ENCODE assay signal across 36 cellular contexts in genomic region chr4:110643096-110643495, GRCh38. TPM values are rescaled to one million over a fixed set of nuclear protein-coding genes. Genes with fewer than 3 reads are reported as not detected.
"Had no signal": no experiment of that assay in that cellular context is flagged by ENCODE, and none has a peak within 500 bp of the region (broad histone marks: within the 10 kb centered on the region; RNA-seq: fewer than 3 reads in every experiment).

No MANE protein-coding gene starts in this region.

- H3K4me3 ChIP-seq: Peyer's patch, SJSA1 had no signal

- H3K36me3 ChIP-seq: Peyer's patch, SJSA1 had no signal

- H3K27me3 ChIP-seq: SJSA1 had no signal

- H3K4me3 Mint-ChIP-seq: activated CD4-positive, alpha-beta T cell treated with anti-CD3 and anti-CD28 coated beads for 36 hours; activated CD4-positive, alpha-beta T cell treated with anti-CD3 and anti-CD28 coated beads, Interleukin-2, amount 10 ng/mL, durations not matched to agents 7 days and 5 days; activated CD8-positive, alpha-beta T cell treated with anti-CD3 and anti-CD28 coated beads, Interleukin-2, amount 10 ng/mL, durations not matched to agents 7 days and 5 days; activated naive CD4-positive, alpha-beta T cell treated with anti-CD3 and anti-CD28 coated beads, Interleukin-2, amount 10 ng/mL, durations not matched to agents 7 days and 5 days; activated naive CD8-positive, alpha-beta T cell; activated naive CD8-positive, alpha-beta T cell treated with anti-CD3 and anti-CD28 coated beads, Interleukin-2, amount 50 U/mL, for 24 hours; activated T-cell treated with anti-CD3 and anti-CD28 coated beads, Interleukin-2, amount 50 U/mL, for 4 hours; activated T-helper 1 cell treated with anti-CD3 and anti-CD28 coated beads, Interleukin-12 subunit alpha, Interleukin-12 subunit beta, Interleukin-2, Interleukin-4 antibody, amounts not matched to agents 30 ng/mL and 10 ng/mL and 1 ng/mL, durations not matched to agents 14 hours and 24 hours and 36 hours; brain; T-helper 1 cell treated with Interleukin-12 subunit alpha and Interleukin-12 subunit beta and Interleukin-4 antibody, amounts not matched to agents 30 μg/mL and 1 μg/mL, for 36 hours; T-helper 2 cell treated with Interferon-gamma antibody and Interleukin-4, amounts not matched to agents 5 μg/mL and 100 μg/mL, for 36 hours had no signal

- H3K4me1 ChIP-seq: Peyer's patch, SJSA1 had no signal

- ATAC-seq: activated CD4-positive, alpha-beta T cell treated with anti-CD3 and anti-CD28 coated beads for 36 hours; activated CD4-positive, CD25-positive, alpha-beta regulatory T cell treated with anti-CD3 and anti-CD28 coated beads, Interleukin-2, amount 50 U/mL, for 24 hours; activated CD8-positive, alpha-beta T cell treated with anti-CD3 and anti-CD28 coated beads, Interleukin-2, amount 10 ng/mL, durations not matched to agents 7 days and 5 days; activated naive CD8-positive, alpha-beta T cell treated with anti-CD3 and anti-CD28 coated beads, Interleukin-2, amount 50 U/mL, for 24 hours; activated T-cell treated with anti-CD3 and anti-CD28 coated beads, Interleukin-2, amount 50 U/mL, for 4 hours; PC-3 had no signal

- H3K4me1 Mint-ChIP-seq: activated CD4-positive, alpha-beta T cell treated with anti-CD3 and anti-CD28 coated beads for 36 hours; activated CD4-positive, alpha-beta T cell treated with anti-CD3 and anti-CD28 coated beads, Interleukin-2, amount 10 ng/mL, durations not matched to agents 7 days and 5 days; activated naive CD4-positive, alpha-beta T cell treated with anti-CD3 and anti-CD28 coated beads, Interleukin-2, amount 10 ng/mL, durations not matched to agents 7 days and 5 days; activated naive CD8-positive, alpha-beta T cell treated with anti-CD3 and anti-CD28 coated beads, Interleukin-2, amount 50 U/mL, for 24 hours had no signal

- H3K36me3 Mint-ChIP-seq: activated naive CD4-positive, alpha-beta T cell treated with anti-CD3 and anti-CD28 coated beads, Interleukin-2, amount 10 ng/mL, durations not matched to agents 7 days and 5 days; brain had no signal

- H3K9ac ChIP-seq: SK-N-SH had no signal

- DNase-seq: activated CD4-positive, alpha-beta T cell treated with anti-CD3 and anti-CD28 coated beads for 36 hours; activated CD4-positive, alpha-beta T cell treated with anti-CD3 and anti-CD28 coated beads, Interleukin-2, amount 10 ng/mL, durations not matched to agents 7 days and 5 days; activated CD4-positive, alpha-beta T cell treated with anti-CD3 and anti-CD28 coated beads, Interleukin-2, amount 50 U/mL, for 48 hours; activated CD8-positive, alpha-beta memory T cell treated with anti-CD3 and anti-CD28 coated beads, Interleukin-2, amount 50 U/mL, for 4 hours; activated CD8-positive, alpha-beta T cell treated with anti-CD3 and anti-CD28 coated beads, Interleukin-2, amount 10 ng/mL, durations not matched to agents 7 days and 5 days; activated effector memory CD4-positive, alpha-beta T cell treated with Interleukin-2 at 50 U/mL for 16 hours; activated naive CD4-positive, alpha-beta T cell treated with anti-CD3 and anti-CD28 coated beads, Interleukin-2, amount 10 ng/mL, durations not matched to agents 7 days and 5 days; activated naive CD8-positive, alpha-beta T cell treated with anti-CD3 and anti-CD28 coated beads, Interleukin-2, amount 50 U/mL, for 24 hours; activated T-cell treated with anti-CD3 and anti-CD28 coated beads for 4 hours; activated T-cell treated with anti-CD3 and anti-CD28 coated beads, Interleukin-2, amount 50 U/mL, for 4 hours; anterior cingulate cortex; caudate nucleus; cerebellar nuclear complex; Karpas-422; NCI-H1105; NCI-H1436; NCI-H1694; NCI-H1930; NCI-H2081 treated with DMSO at 0.1 percent for 48 hours; NCI-H345; NCI-H510A; NCI-H526; NCI-H748 treated with DMSO at 0.1 percent for 48 hours; NK-92 treated with Interleukin-12 subunit alpha and Interleukin-12 subunit beta, amount 100 ng/mL, for 24 hours; PC-3; Peyer's patch; RPMI8226; SHP77 treated with DMSO at 0.1 percent for 48 hours; SK-N-SH had no signal

- H3K9me3 ChIP-seq: Peyer's patch, SJSA1, SK-N-SH had no signal

- H3K9me3 Mint-ChIP-seq: activated T-cell treated with anti-CD3 and anti-CD28 coated beads, Interleukin-2, amount 50 U/mL, for 4 hours; T-helper 2 cell treated with Interferon-gamma antibody and Interleukin-4, amounts not matched to agents 5 μg/mL and 100 μg/mL, for 36 hours had no signal

- H3K27ac ChIP-seq: Peyer's patch, SJSA1 had no signal

- H3K27ac Mint-ChIP-seq: activated CD4-positive, alpha-beta T cell treated with anti-CD3 and anti-CD28 coated beads for 36 hours; activated CD4-positive, alpha-beta T cell treated with anti-CD3 and anti-CD28 coated beads, Interleukin-2, amount 10 ng/mL, durations not matched to agents 7 days and 5 days; activated CD8-positive, alpha-beta T cell treated with anti-CD3 and anti-CD28 coated beads, Interleukin-2, amount 10 ng/mL, durations not matched to agents 7 days and 5 days; activated naive CD4-positive, alpha-beta T cell treated with anti-CD3 and anti-CD28 coated beads, Interleukin-2, amount 10 ng/mL, durations not matched to agents 7 days and 5 days; activated naive CD8-positive, alpha-beta T cell; activated naive CD8-positive, alpha-beta T cell treated with anti-CD3 and anti-CD28 coated beads, Interleukin-2, amount 50 U/mL, for 24 hours; activated T-helper 1 cell treated with anti-CD3 and anti-CD28 coated beads, Interleukin-12 subunit alpha, Interleukin-12 subunit beta, Interleukin-2, Interleukin-4 antibody, amounts not matched to agents 30 ng/mL and 10 ng/mL and 1 ng/mL, durations not matched to agents 14 hours and 24 hours and 36 hours; brain; T-helper 1 cell treated with Interleukin-12 subunit alpha and Interleukin-12 subunit beta and Interleukin-4 antibody, amounts not matched to agents 30 μg/mL and 1 μg/mL, for 36 hours; T-helper 2 cell treated with Interferon-gamma antibody and Interleukin-4, amounts not matched to agents 5 μg/mL and 100 μg/mL, for 36 hours had no signal

RNA-seq across cellular contexts. Expression of gene PITX2, which starts 20.2 kb away (rescaled TPM):
- total RNA-seq: activated CD4-positive, alpha-beta T cell treated with anti-CD3 and anti-CD28 coated beads, Interleukin-2, amount 10 ng/mL, durations not matched to agents 7 days and 5 days; activated CD8-positive, alpha-beta T cell treated with anti-CD3 and anti-CD28 coated beads, Interleukin-2, amount 10 ng/mL, durations not matched to agents 7 days and 5 days; activated T-cell treated with anti-CD3 and anti-CD28 coated beads, Interleukin-2, amount 50 U/mL, for 4 hours; activated T-helper 1 cell treated with anti-CD3 and anti-CD28 coated beads, Interleukin-12 subunit alpha, Interleukin-12 subunit beta, Interleukin-2, Interleukin-4 antibody, amounts not matched to agents 30 ng/mL and 10 ng/mL and 1 ng/mL, durations not matched to agents 14 hours and 24 hours and 36 hours had no signal
